In the genomic region with DNA sequence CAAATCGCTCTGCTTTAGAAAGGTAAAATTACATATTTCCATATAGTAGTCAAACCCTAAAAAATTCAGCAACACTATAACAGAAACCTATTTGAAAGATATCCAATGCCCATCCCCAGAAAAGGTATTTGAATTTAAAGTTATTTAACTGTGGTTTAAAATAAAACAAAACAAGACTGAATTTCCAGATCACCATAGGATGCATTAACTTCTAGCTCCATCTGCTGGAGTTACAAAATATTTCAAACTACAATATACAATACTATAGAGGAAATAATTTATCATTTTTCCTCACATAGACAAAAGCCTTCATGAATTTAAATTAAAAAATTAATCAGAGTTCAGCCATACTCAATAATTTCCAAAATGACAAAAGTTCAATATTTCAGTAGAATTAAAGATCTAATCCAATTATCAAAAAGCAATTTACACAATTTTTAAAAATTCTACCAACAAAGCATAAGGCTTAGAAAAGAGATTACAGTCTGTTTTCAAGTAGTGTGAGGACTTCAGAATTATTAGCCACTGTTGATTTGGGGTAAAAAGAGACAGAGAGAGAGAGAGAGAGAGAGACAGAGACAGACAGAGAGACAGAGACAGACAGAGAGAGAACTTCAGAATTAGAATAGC, we compare ENCODE assay signal across 9 cellular contexts.
A peak's percentile ranks its signal among the peaks of the same experiment; 100 is the strongest.
DNase-seq lines count a peak whose midpoint lies in the region; ATAC-seq and TF ChIP-seq lines count a peak whose summit lies in the region.
"Had no signal": no experiment of that assay in that cellular context is flagged by ENCODE, and none has a peak within 500 bp of the region (broad histone marks: within the 10 kb centered on the region; RNA-seq: fewer than 3 reads in every experiment).

No MANE protein-coding gene starts in this region.

- no peak overlapping the region for H2AFZ ChIP-seq in PC-3 (ENCODE audit: low read length)

- DNase-seq in left ventricle myocardium inferior (no peak), Right ventricle myocardium superior (no peak), PC-3 (peak; percentile 57), fibroblast of mammary gland (ENCODE audit: low read depth) (peak; percentile 39), midbrain (lab: John Stamatoyannopoulos, UW) (no peak)
- no peak for DNase-seq in stimulated activated CD8-positive, alpha-beta memory T cell treated with anti-CD3 and anti-CD28 coated beads, Interleukin-4, amount 100 ng/mL, for 48 hours
- DNase-seq in activated CD4-positive, alpha-beta T cell treated with anti-CD3 and anti-CD28 coated beads, Interleukin-2, amount 50 U/mL, for 1 hour, result no peak
- DNase-seq: gastrocnemius medialis had no signal

- no peaks in the 10 kb centered on the region for H3K4me1 ChIP-seq in left ventricle myocardium inferior
- H3K4me1 ChIP-seq in PC-3 (ENCODE audit: insufficient read depth, low read length), result no peaks in the 10 kb centered on the region
- H3K4me1 ChIP-seq: gastrocnemius medialis had no signal

- CTCF ChIA-PET in PC-3 (lab: Charles Lee), result no interaction called here

- no peaks in the 10 kb centered on the region for H3F3A ChIP-seq in PC-3 (ENCODE audit: low read length, unreplicated experiment)

- H3K36me3 ChIP-seq in left ventricle myocardium inferior (peaks cover 10% of the 10 kb centered on the region), PC-3 (ENCODE audit: low read depth, low read length) (no peaks in the 10 kb centered on the region)

- no peaks in the 10 kb centered on the region for H3K27me3 ChIP-seq in left ventricle myocardium inferior (ENCODE audit: low read depth)
- H3K27me3 ChIP-seq in PC-3 (ENCODE audit: low read length), result no peaks in the 10 kb centered on the region
- H3K27me3 ChIP-seq: gastrocnemius medialis had no signal

- intact Hi-C loops in left ventricle myocardium inferior (cut with micrococcal nuclease) (no loop called here), Right ventricle myocardium superior (cut with DNase I) (loop anchor here (10.0 kb wide), 1 partner anchor 1022 kb away; no protein-coding TSS in a partner anchor), PC-3 (cut with micrococcal nuclease) (loop anchor here (1.0 to 10.0 kb wide), 4 partner anchors 39 to 1020 kb away; no protein-coding TSS in a partner anchor)

- no peaks in the 10 kb centered on the region for H4K20me1 ChIP-seq in PC-3 (ENCODE audit: low read length)

- TF ChIP-seq CTCF in left ventricle myocardium inferior (IDR thresholded peaks at IDR 0.05; ENCODE audit: borderline replicate concordance) (peak; percentile 47), PC-3 (conservative IDR thresholded peaks at IDR 0.05; ENCODE audit: low read depth, low read length) (peak; percentile 68), fibroblast of mammary gland (conservative IDR thresholded peaks at IDR 0.05; ENCODE audit: control insufficient read depth, insufficient read depth, low read depth, low read length) (peak; percentile 52)

- no TSS peak for BruUV-seq in PC-3 (replicated peaks; lab: Mats Ljungman, UMichigan)

- H3K4me2 ChIP-seq in PC-3 (ENCODE audit: low read length), result no peak overlapping the region

- H3K9me2 ChIP-seq in PC-3 (replicated peaks; ENCODE audit: low read length), result no peaks in the 10 kb centered on the region

- H3K4me3 ChIP-seq in left ventricle myocardium inferior, result no peak overlapping the region
- H3K4me3 ChIP-seq in PC-3 (ENCODE audit: low read length), result no peak overlapping the region
- no peak overlapping the region for H3K4me3 ChIP-seq in fibroblast of mammary gland (ENCODE audit: control insufficient read depth, low read depth, low read length)
- H3K4me3 ChIP-seq: gastrocnemius medialis had no signal

- H3K9me3 ChIP-seq in left ventricle myocardium inferior (replicated peaks) (no peaks in the 10 kb centered on the region), PC-3 (ENCODE audit: low read length) (no peaks in the 10 kb centered on the region)
- H3K9me3 ChIP-seq: gastrocnemius medialis had no signal

- H3K27ac ChIP-seq in left ventricle myocardium inferior (replicated peaks) (no peak overlapping the region), PC-3 (ENCODE audit: low read length) (no peak overlapping the region)
- H3K27ac ChIP-seq: gastrocnemius medialis had no signal

- POLR2A ChIA-PET in PC-3 (lab: Charles Lee; ENCODE audit: unreplicated experiment), result no interaction called here

- H3K79me2 ChIP-seq in PC-3 (ENCODE audit: low read length), result no peaks in the 10 kb centered on the region

- H3K9ac ChIP-seq in PC-3 (ENCODE audit: low read length), result no peak overlapping the region

- ATAC-seq in Right ventricle myocardium superior (ENCODE audit: poor library complexity) (no peak), PC-3 (peak; percentile 64), GM21526 (IDR thresholded peaks at IDR 0.05; ENCODE audit: low FRiP score, unreplicated experiment) (no peak)
- ATAC-seq: gastrocnemius medialis had no signal

Comparison
In these comparisons a context has a peak if more than half of its experiments do, and no peak if none do; other contexts are left out.
1. DNase-seq: peak in PC-3 (single experiment) and fibroblast of mammary gland (single experiment); none in left ventricle myocardium inferior (single experiment), Right ventricle myocardium superior (single experiment), midbrain (single experiment), stimulated activated CD8-positive, alpha-beta memory T cell treated with anti-CD3 and anti-CD28 coated beads, Interleukin-4, amount 100 ng/mL, for 48 hours (single experiment) and activated CD4-positive, alpha-beta T cell treated with anti-CD3 and anti-CD28 coated beads, Interleukin-2, amount 50 U/mL, for 1 hour (single experiment).
2. Peak in every context shown above with its lines, with median percentiles within 50 percentile points of each other: CTCF ChIP-seq.